9 cellular contexts compared by ENCODE assay signal in genomic region chr7:1026721-1027151, GRCh38. TPM values are rescaled to one million over a fixed set of nuclear protein-coding genes. Genes with fewer than 3 reads are reported as not detected.
DNase-seq lines count a peak whose midpoint lies in the region; ATAC-seq and TF ChIP-seq lines count a peak whose summit lies in the region.
"Had no signal": no experiment of that assay in that cellular context is flagged by ENCODE, and none has a peak within 500 bp of the region (broad histone marks: within the 10 kb centered on the region; RNA-seq: fewer than 3 reads in every experiment).

No MANE protein-coding gene starts in this region.

- CTCF ChIA-PET in CD4-positive, alpha-beta memory T cell (lab: Charles Lee; ENCODE audit: partially characterized antibody): interaction anchor here (1.6 to 1.9 kb wide), 3 partner anchors 34 to 39 kb away, joined by 5 to 8 read pairs (median 8); no protein-coding TSS in a partner anchor
- CTCF ChIA-PET in GM10248 (lab: Yijun Ruan, JAX): interaction anchor here (1.2 to 8.8 kb wide), 5 partner anchors 18 to 38 kb away, joined by 5 to 90 read pairs (median 6); partner anchors contain the start of gene GPR146

- intact Hi-C loops in CD4-positive, alpha-beta memory T cell (cut with micrococcal nuclease): no loop called here

- TF ChIP-seq CTCF in astrocyte of the cerebellum (IDR thresholded peaks at IDR 0.05; ENCODE audit: low read depth, low read length, missing control alignments): no peak
- TF ChIP-seq CTCF in nephron (IDR thresholded peaks at IDR 0.05; ENCODE audit: unreplicated experiment in 3 of 3): no peak
- no peak for TF ChIP-seq CTCF in GM10248 (IDR thresholded peaks at IDR 0.05; ENCODE audit: control extremely low read depth, extremely low read depth, low read depth, missing control alignments)

- peak overlapping the region; percentile 48 to 89 (median 59) for H3K27ac Mint-ChIP-seq in CD4-positive, alpha-beta memory T cell
- H3K27ac Mint-ChIP-seq in nephron: peak overlapping the region; percentile 38 to 74 (median 51)

- no peaks in the 10 kb centered on the region for H3K27me3 ChIP-seq in CD4-positive, alpha-beta memory T cell (ENCODE audit: insufficient read depth, low read length)
- H3K27me3 ChIP-seq in HAP-1 (ENCODE audit: low read depth): no peaks in the 10 kb centered on the region

- H3K36me3 Mint-ChIP-seq in CD4-positive, alpha-beta memory T cell: peaks cover 14 to 16% of the 10 kb centered on the region in 2 donors
- H3K36me3 Mint-ChIP-seq in nephron (ENCODE audit: low read depth): peaks cover 20% of the 10 kb centered on the region

- H3K4me3 ChIP-seq in CD4-positive, alpha-beta memory T cell (ENCODE audit: low read length in 2 of 2): no peak overlapping the region
- H3K4me3 ChIP-seq in HAP-1 (peak overlapping the region; percentile 68), astrocyte of the cerebellum (ENCODE audit: low read depth, low read length) (peak overlapping the region; percentile 62)

- DNase-seq in CD4-positive, alpha-beta memory T cell: no peak
- no peak for DNase-seq in HAP-1 (ENCODE audit: low spot score in 2 of 2)
- DNase-seq in astrocyte of the cerebellum (ENCODE audit: low read depth): no peak
- no peak for DNase-seq in DMS114 treated with DMSO at 0.1 percent for 48 hours (lab: John Stamatoyannopoulos, UW; ENCODE audit: unreplicated experiment)
- DNase-seq in GM10248 (ENCODE audit: extremely low spot score): no peak
- DNase-seq in NCI-H146 treated with DMSO at 0.1 percent for 48 hours (lab: John Stamatoyannopoulos, UW; ENCODE audit: unreplicated experiment): no peak

- H3K4me3 Mint-ChIP-seq in CD4-positive, alpha-beta memory T cell: peak overlapping the region; percentile 59 to 81 (median 74)
- H3K4me3 Mint-ChIP-seq in nephron: peak overlapping the region; percentile 88 to 94 (median 92)

- ATAC-seq in HG03439 (IDR thresholded peaks at IDR 0.05; ENCODE audit: unreplicated experiment): no peak

- H3K36me3 ChIP-seq in CD4-positive, alpha-beta memory T cell (ENCODE audit: insufficient read depth, low read length): no peaks in the 10 kb centered on the region
- peaks cover 34% of the 10 kb centered on the region for H3K36me3 ChIP-seq in HAP-1 (replicated peaks)

- peaks cover 17 to 44% (median 31%) of the 10 kb centered on the region in 4 donors for H3K4me1 Mint-ChIP-seq in CD4-positive, alpha-beta memory T cell
- H3K4me1 Mint-ChIP-seq in nephron: peaks cover 39% of the 10 kb centered on the region

- in situ Hi-C loops in HAP-1 (cut with MboI; ENCODE audit: low sequenced_read_pairs): no loop called here
- in situ Hi-C loops in astrocyte of the cerebellum (cut with HindIII; ENCODE audit: low sequenced_read_pairs): no loop called here

- H3K9me3 ChIP-seq in CD4-positive, alpha-beta memory T cell (ENCODE audit: control insufficient read depth in 1 of 2, low read length in 2 of 2): no peaks in the 10 kb centered on the region
- H3K9me3 ChIP-seq in HAP-1: peaks cover 1% of the 10 kb centered on the region; the same call in 1 of the 2 replicates

- no peak overlapping the region for H3K27ac ChIP-seq in CD4-positive, alpha-beta memory T cell (ENCODE audit: low read depth, low read length)

- peaks cover 28% of the 10 kb centered on the region for H3K4me1 ChIP-seq in CD4-positive, alpha-beta memory T cell (ENCODE audit: insufficient read depth, low read length)
- peaks cover 15% of the 10 kb centered on the region for H3K4me1 ChIP-seq in HAP-1

- POLR2A ChIA-PET in CD4-positive, alpha-beta memory T cell (lab: Charles Lee; ENCODE audit: partially characterized antibody): interaction anchor here (1.1 kb wide), 1 partner anchor 18 kb away, joined by 4 read pairs; the partner anchor contains the start of gene GPR146
- POLR2A ChIA-PET in GM10248 (lab: Yijun Ruan, JAX): no interaction called here

- H3K9me3 Mint-ChIP-seq in CD4-positive, alpha-beta memory T cell: peaks cover 0 to 10% (median 0%) of the 10 kb centered on the region in 8 donors
- no peaks in the 10 kb centered on the region for H3K9me3 Mint-ChIP-seq in nephron

- H3K27me3 Mint-ChIP-seq in CD4-positive, alpha-beta memory T cell: no peaks in the 10 kb centered on the region
- H3K27me3 Mint-ChIP-seq in nephron (ENCODE audit: low read depth): peaks cover 6% of the 10 kb centered on the region

RNA-seq across cellular contexts. Expression of gene GPR146, which starts 17.6 kb away (rescaled TPM):
- total RNA-seq in CD4-positive, alpha-beta memory T cell: 10 to 100 TPM in 1 of 2 experiments, 1 to 10 TPM in 1; 8.8 to 10.1 TPM
- polyA plus RNA-seq in CD4-positive, alpha-beta memory T cell: 10 to 100 TPM; 10.0 to 22.2 TPM

RNA-seq across cellular contexts. Expression of gene CYP2W1, which starts 43.8 kb away (rescaled TPM):
- not detected for total RNA-seq in CD4-positive, alpha-beta memory T cell
- not detected for polyA plus RNA-seq in CD4-positive, alpha-beta memory T cell
- total RNA-seq: skeletal muscle tissue had no signal

RNA-seq across cellular contexts. Expression of gene COX19, which starts 51.4 kb away (rescaled TPM):
- total RNA-seq in CD4-positive, alpha-beta memory T cell: 10 to 100 TPM; 46.2 to 50.0 TPM
- 10 to 100 TPM; 20.5 to 20.8 TPM for polyA plus RNA-seq in CD4-positive, alpha-beta memory T cell

Comparison
In these comparisons a context has a peak if more than half of its experiments do, and no peak if none do; other contexts are left out.
1. H3K4me3 ChIP-seq: peak in HAP-1 (single experiment) and astrocyte of the cerebellum (single experiment); none in CD4-positive, alpha-beta memory T cell (0 of 2).